ENCODE assay signal across 8 cellular contexts in the genomic region with DNA sequence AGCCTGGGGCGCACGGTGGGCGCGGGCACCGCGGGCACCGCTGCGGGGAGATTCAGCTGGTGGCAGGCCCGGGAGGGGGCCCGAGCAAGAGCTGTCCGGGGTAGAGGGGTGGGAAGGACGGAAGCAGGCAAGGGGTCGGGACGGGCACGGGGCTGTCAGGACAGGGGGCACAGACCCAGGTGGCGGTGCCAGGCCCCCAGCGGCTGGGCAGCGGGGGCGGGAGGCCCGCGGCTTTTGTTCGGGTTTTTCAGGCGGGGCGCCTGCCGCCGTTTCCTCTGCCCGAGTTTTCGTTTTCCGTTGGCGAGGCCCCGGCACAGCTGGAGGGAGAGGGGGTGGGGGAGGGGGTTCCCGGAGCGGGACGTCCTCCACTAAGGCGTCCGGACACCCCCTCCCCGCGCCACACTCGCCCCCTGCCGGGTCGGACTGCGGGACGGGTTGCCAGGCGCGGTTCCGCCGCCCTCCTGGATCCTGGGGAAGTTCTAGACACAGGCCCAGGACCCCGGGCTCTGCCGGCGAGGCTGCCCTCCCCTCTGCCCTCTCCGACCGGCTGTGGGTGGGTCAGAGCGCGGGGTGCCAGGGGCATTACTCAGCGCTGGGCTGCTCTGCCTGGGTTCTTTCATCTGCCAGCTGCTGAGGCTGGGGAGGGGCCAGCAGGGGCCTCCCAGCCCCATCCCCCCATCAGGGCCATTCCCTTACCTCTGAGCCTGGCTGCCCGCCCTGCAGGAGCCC. TPM values are rescaled to one million over a fixed set of nuclear protein-coding genes. Genes with fewer than 3 reads are reported as not detected.
DNase-seq lines count a peak whose midpoint lies in the region; ATAC-seq, FAIRE-seq and TF ChIP-seq lines count a peak whose summit lies in the region.

No MANE protein-coding gene starts in this region.

- TF ChIP-seq POLR2A in endothelial cell of umbilical vein (IDR thresholded peaks at IDR 0.05; ENCODE audit: low read depth, low read length) (peak; percentile 43), testis (IDR thresholded peaks at IDR 0.05) (no peak)

- DNase-seq in SJSA1 (ENCODE audit: low read depth in 1 of 2, low spot score in 2 of 2), result peak; percentile 76 to 78
- DNase-seq in endothelial cell of umbilical vein (ENCODE audit: low read depth, low spot score), result peak; percentile 56
- peak; percentile 74 for DNase-seq in mesenchymal stem cell
- DNase-seq in testis, result no peak
- DNase-seq in NCI-H1092 treated with DMSO at 0.1 percent for 48 hours (lab: John Stamatoyannopoulos, UW), result no peak
- DNase-seq in SIG-M5 (lab: John Stamatoyannopoulos, UW), result no peak
- no peak for DNase-seq in NCI-H82 treated with DMSO at 0.1 percent for 48 hours (lab: John Stamatoyannopoulos, UW; ENCODE audit: unreplicated experiment)

- H3K4me2 ChIP-seq in endothelial cell of umbilical vein (ENCODE audit: insufficient read depth, low read length), result peak overlapping the region; percentile 89
- peak overlapping the region; percentile 93 for H3K4me2 ChIP-seq in mesenchymal stem cell (ENCODE audit: low read length, poor library complexity, severe bottlenecking)

- H3K9me3 ChIP-seq in SJSA1 (replicated peaks), result no peaks in the 10 kb centered on the region
- H3K9me3 ChIP-seq in endothelial cell of umbilical vein (replicated peaks; ENCODE audit: control insufficient read depth, insufficient read depth, low read length), result no peaks in the 10 kb centered on the region
- no peaks in the 10 kb centered on the region for H3K9me3 ChIP-seq in mesenchymal stem cell (ENCODE audit: control insufficient read depth, low read length)
- no peaks in the 10 kb centered on the region for H3K9me3 ChIP-seq in testis

- H3K36me3 ChIP-seq in SJSA1 (peaks cover 11% of the 10 kb centered on the region), endothelial cell of umbilical vein (ENCODE audit: control insufficient read depth in 2 of 2, extremely low read depth in 1 of 2, insufficient read depth in 2 of 2, low read length in 2 of 2) (peaks cover 0 to 2% of the 10 kb centered on the region in 2 experiments), mesenchymal stem cell (ENCODE audit: control insufficient read depth in 1 of 2, insufficient read depth in 2 of 2, low read depth in 1 of 2, low read length in 2 of 2) (peaks cover 0 to 20% of the 10 kb centered on the region in 2 experiments), testis (ENCODE audit: low read depth, missing control alignments) (no peaks in the 10 kb centered on the region)

- H3K23ac ChIP-seq in mesenchymal stem cell (ENCODE audit: low read length in 2 of 2), result peak overlapping the region in 1 of 2 experiments; percentile 87

- ATAC-seq in GM21825 (IDR thresholded peaks at IDR 0.05; ENCODE audit: unreplicated experiment), result peak; percentile 23

- H3K27me3 ChIP-seq in SJSA1 (replicated peaks) (no peaks in the 10 kb centered on the region), endothelial cell of umbilical vein (ENCODE audit: control insufficient read depth in 2 of 2, insufficient read depth in 2 of 2, low read length in 2 of 2) (no peaks in the 10 kb centered on the region), mesenchymal stem cell (ENCODE audit: control insufficient read depth in 1 of 2, insufficient read depth in 1 of 2, low read length in 2 of 2) (no peaks in the 10 kb centered on the region), testis (no peaks in the 10 kb centered on the region)

- H3K4me3 ChIP-seq in SJSA1 (peak overlapping the region; percentile 95), endothelial cell of umbilical vein (replicated peaks in 1 of 3; ENCODE audit: insufficient read depth in 1 of 3, low read depth in 1 of 3, low read length in 3 of 3) (peak overlapping the region; percentile 63 to 81 (median 70)), mesenchymal stem cell (ENCODE audit: insufficient read depth in 1 of 2, low read depth in 1 of 2, low read length in 2 of 2) (peak overlapping the region; percentile 85 to 88), testis (peak overlapping the region; percentile 84 to 93)

- H3K9me1 ChIP-seq in endothelial cell of umbilical vein (replicated peaks; ENCODE audit: control insufficient read depth, extremely low read depth, insufficient read depth, low read length), result no peaks in the 10 kb centered on the region

- TF ChIP-seq CTCF in endothelial cell of umbilical vein (IDR thresholded peaks at IDR 0.05; ENCODE audit: extremely low read depth in 1 of 2, insufficient read depth in 1 of 2, low read depth in 1 of 2, low read length in 2 of 2), result no peak
- TF ChIP-seq CTCF in testis (IDR thresholded peaks at IDR 0.05), result no peak

- dilution Hi-C loops in endothelial cell of umbilical vein (cut with MboI; ENCODE audit: extremely low pct_ligation_motif_present, low sequenced_read_pairs), result no loop called here

- BruUV-seq in endothelial cell of umbilical vein (replicated peaks; lab: Mats Ljungman, UMichigan), result no TSS peak

- H3K14ac ChIP-seq in mesenchymal stem cell (ENCODE audit: low read length in 2 of 2), result peak overlapping the region in 1 of 2 experiments; percentile 63

- 2% methylated on average over 36 of the region's 56 CpGs for whole genome bisulfite sequencing in mesenchymal stem cell
- 0 to 2% methylated on average over 31 to 55 of the region's 56 CpGs for WGBS in testis, 2 donors

- FAIRE-seq in endothelial cell of umbilical vein (lab: Jason Lieb, UNC), result no peak

- H2BK15ac ChIP-seq in mesenchymal stem cell (ENCODE audit: low read depth, poor library complexity, severe bottlenecking), result peak overlapping the region; percentile 89

- H3K18ac ChIP-seq in mesenchymal stem cell (ENCODE audit: low read depth in 1 of 2, low read length in 2 of 2), result peak overlapping the region; percentile 94 to 95

- intact Hi-C loops in endothelial cell of umbilical vein (cut with micrococcal nuclease) (loop anchor here (1.0 kb wide), 1 partner anchor 10 kb away; no protein-coding TSS in a partner anchor), testis (cut with DNase I; ENCODE audit: low total_unique reads) (no loop called here)

- H3K79me1 ChIP-seq in mesenchymal stem cell (replicated peaks; ENCODE audit: low read length, poor library complexity, severe bottlenecking), result peaks cover 1% of the 10 kb centered on the region

- POLR2A ChIA-PET in endothelial cell of umbilical vein (lab: Charles Lee), result no interaction called here

- H3K4me1 ChIP-seq in SJSA1 (replicated peaks), result peaks cover 39% of the 10 kb centered on the region
- H3K4me1 ChIP-seq in endothelial cell of umbilical vein (ENCODE audit: control insufficient read depth, extremely low read depth, insufficient read depth, low read length), result peaks cover 53% of the 10 kb centered on the region
- H3K4me1 ChIP-seq in mesenchymal stem cell (ENCODE audit: control insufficient read depth, insufficient read depth, low read depth, low read length), result peaks cover 54% of the 10 kb centered on the region
- H3K4me1 ChIP-seq in testis, result peaks cover 40% of the 10 kb centered on the region

- peak overlapping the region; percentile 63 for H3K27ac ChIP-seq in SJSA1
- peak overlapping the region; percentile 40 for H3K27ac ChIP-seq in endothelial cell of umbilical vein (ENCODE audit: insufficient read depth, low read depth, low read length)
- H3K27ac ChIP-seq in mesenchymal stem cell (ENCODE audit: low read length, poor library complexity, severe bottlenecking), result peak overlapping the region; percentile 92
- H3K27ac ChIP-seq in testis, result peak overlapping the region; percentile 79 to 92

- H2AK5ac ChIP-seq in mesenchymal stem cell (ENCODE audit: low read length, severe bottlenecking), result peak overlapping the region; percentile 33

- H2BK5ac ChIP-seq in mesenchymal stem cell (ENCODE audit: low read depth, low read length, poor library complexity, severe bottlenecking), result peak overlapping the region; percentile 94

- peak overlapping the region; percentile 75 for H4K8ac ChIP-seq in mesenchymal stem cell (ENCODE audit: low read length)

- H2BK120ac ChIP-seq in mesenchymal stem cell (ENCODE audit: low read depth, low read length), result peak overlapping the region; percentile 90

- peaks cover 5% of the 10 kb centered on the region for H4K20me1 ChIP-seq in endothelial cell of umbilical vein (replicated peaks; ENCODE audit: control insufficient read depth, extremely low read depth, insufficient read depth, low read length)

- H3K9ac ChIP-seq in endothelial cell of umbilical vein (replicated peaks; ENCODE audit: extremely low read depth, insufficient read depth, low read length) (peak overlapping the region; percentile 68), mesenchymal stem cell (ENCODE audit: low read length) (peak overlapping the region; percentile 83)

- H2AFZ ChIP-seq in endothelial cell of umbilical vein (ENCODE audit: low read depth, low read length) (peak overlapping the region; percentile 34), mesenchymal stem cell (ENCODE audit: low read depth, low read length) (peak overlapping the region; percentile 10)

- peak overlapping the region; percentile 95 to 98 for H3K4ac ChIP-seq in mesenchymal stem cell (ENCODE audit: low read depth in 1 of 2, low read length in 2 of 2)

- CTCF ChIA-PET in endothelial cell of umbilical vein (lab: Charles Lee), result interaction anchor here (1.0 to 3.8 kb wide), 7 partner anchors 10 to 79 kb away, joined by 3 to 18 read pairs (median 3); no protein-coding TSS in a partner anchor

- peak overlapping the region; percentile 87 for H4K91ac ChIP-seq in mesenchymal stem cell (ENCODE audit: low read length)

- H2BK12ac ChIP-seq in mesenchymal stem cell (ENCODE audit: low read length in 2 of 2), result peak overlapping the region; percentile 55 to 75

- peaks cover 67% of the 10 kb centered on the region for H3K79me2 ChIP-seq in endothelial cell of umbilical vein (ENCODE audit: control insufficient read depth, insufficient read depth, low read length)

TF ChIP-seq in endothelial cell of umbilical vein, 7 proteins besides CTCF, POLR2A, EP300 and RAD21:
- peak; percentile 59 for TF ChIP-seq POLR2AphosphoS5 (IDR thresholded peaks at IDR 0.05; ENCODE audit: insufficient read depth, low read depth, low read length)
- TF ChIP-seq, protein P1, sequence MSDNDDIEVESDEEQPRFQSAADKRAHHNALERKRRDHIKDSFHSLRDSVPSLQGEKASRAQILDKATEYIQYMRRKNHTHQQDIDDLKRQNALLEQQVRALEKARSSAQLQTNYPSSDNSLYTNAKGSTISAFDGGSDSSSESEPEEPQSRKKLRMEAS (IDR thresholded peaks at IDR 0.05; ENCODE audit: insufficient read depth, insufficient read length), result no peak
TF ChIP-seq in endothelial cell of umbilical vein: peak in this region for 1.

RNA-seq across cellular contexts. Expression of a gene that starts 0.5 kb away (rescaled TPM):
- total RNA-seq in SJSA1 (2014; rRNA removed; shearing (Covaris generic)), result 24.9 and 56.4 TPM in 2 replicates
- 152 and 190 TPM in 2 replicates for total RNA-seq in endothelial cell of umbilical vein
- 22.3 and 25.4 TPM in 2 replicates for polyA plus RNA-seq in endothelial cell of umbilical vein
- 22.9 and 25.3 TPM in 2 replicates for polyA plus RNA-seq in endothelial cell of umbilical vein (2011; cell fraction: cytosol; rRNA removed)
- polyA plus RNA-seq in endothelial cell of umbilical vein (2011; cell fraction: nucleus; rRNA removed), result 53.1 and 59.2 TPM in 2 replicates
- polyA plus RNA-seq in endothelial cell of umbilical vein (2012), result 49.6 and 59.2 TPM in 2 replicates
- polyA minus RNA-seq in endothelial cell of umbilical vein, result 42.0 and 76.2 TPM in 2 replicates
- polyA minus RNA-seq in endothelial cell of umbilical vein (2011; cell fraction: cytosol; rRNA and poly(A)+ RNA removed), result 23.5 TPM
- polyA minus RNA-seq in endothelial cell of umbilical vein (2011; cell fraction: nucleus; rRNA and poly(A)+ RNA removed), result 63.5 and 75.4 TPM in 2 replicates
- polyA plus RNA-seq in mesenchymal stem cell (2013, experiment 1 of 2), result 66.7 TPM
- 60.9 TPM for polyA plus RNA-seq in mesenchymal stem cell (2013, experiment 2 of 2)
- 100 to 1,000 TPM; 146 to 235 TPM for total RNA-seq in testis
- polyA plus RNA-seq in testis (ENCODE audit: insufficient read depth, low read depth, low replicate concordance), result 78.0 TPM

Comparison
In these comparisons a context has a peak if more than half of its experiments do, and no peak if none do; other contexts are left out.
1. DNase-seq: peak in SJSA1 (2 of 2), endothelial cell of umbilical vein (single experiment) and mesenchymal stem cell (single experiment); none in testis (single experiment), NCI-H1092 treated with DMSO at 0.1 percent for 48 hours (single experiment), SIG-M5 (single experiment) and NCI-H82 treated with DMSO at 0.1 percent for 48 hours (single experiment).
2. H3K27ac ChIP-seq: peak in every context shown above with its lines; median percentile 92 in mesenchymal stem cell; 86 in testis; 63 in SJSA1; 40 in endothelial cell of umbilical vein.
3. Peak in every context shown above with its lines, with median percentiles within 50 percentile points of each other: H3K4me3 ChIP-seq.